23 cellular contexts compared by ENCODE assay signal in genomic region chr9:114039484-114039883, GRCh38. TPM values are rescaled to one million over a fixed set of nuclear protein-coding genes. Genes with fewer than 3 reads are reported as not detected.
"Had no signal": no experiment of that assay in that cellular context is flagged by ENCODE, and none has a peak within 500 bp of the region (broad histone marks: within the 10 kb centered on the region; RNA-seq: fewer than 3 reads in every experiment).

No MANE protein-coding gene starts in this region.

- H3K9me3 Mint-ChIP-seq: activated T-cell treated with anti-CD3 and anti-CD28 coated beads, Interleukin-2, amount 50 U/mL, for 4 hours; T-helper 1 cell treated with Interleukin-12 subunit alpha and Interleukin-12 subunit beta and Interleukin-4 antibody, amounts not matched to agents 30 μg/mL and 1 μg/mL, for 36 hours; WTC11 had no signal

- H3K9me3 ChIP-seq: upper lobe of right lung had no signal

- FAIRE-seq: endothelial cell of umbilical vein had no signal

- DNase-seq: activated CD4-positive, alpha-beta T cell treated with anti-CD3 and anti-CD28 coated beads, Interleukin-2, amount 50 U/mL, for 48 hours; activated naive CD4-positive, alpha-beta T cell treated with anti-CD3 and anti-CD28 coated beads, Interleukin-2, amount 50 U/mL, for 16 hours; activated T-cell treated with anti-CD3 and anti-CD28 coated beads, Interleukin-2, amount 50 U/mL, for 4 hours; anterior cingulate cortex; central memory CD4-positive, alpha-beta T cell; effector memory CD4-positive, alpha-beta T cell; foreskin melanocyte; hippocampal formation; left ventricle myocardium superior; nucleus accumbens; posterior cingulate gyrus; stimulated activated CD4-positive, alpha-beta T cell treated with anti-CD3 and anti-CD28 coated beads, Interleukin-4, amount 100 ng/mL, for 1 hour; stimulated activated naive CD4-positive, alpha-beta T cell treated with Interleukin-2 at 50 U/mL for 16 hours; T1000; upper lobe of right lung had no signal

- H3K4me3 Mint-ChIP-seq: activated T-cell treated with anti-CD3 and anti-CD28 coated beads, Interleukin-2, amount 50 U/mL, for 4 hours; brain; nephron; T-helper 1 cell treated with Interleukin-12 subunit alpha and Interleukin-12 subunit beta and Interleukin-4 antibody, amounts not matched to agents 30 μg/mL and 1 μg/mL, for 36 hours; WTC11 had no signal

- ATAC-seq: activated T-cell treated with anti-CD3 and anti-CD28 coated beads, Interleukin-2, amount 50 U/mL, for 4 hours; esophagus mucosa; left ventricle myocardium superior; upper lobe of right lung; WTC11 had no signal

- H3K4me1 ChIP-seq: upper lobe of right lung had no signal

- H3K27ac Mint-ChIP-seq: brain; nephron; T-helper 1 cell treated with Interleukin-12 subunit alpha and Interleukin-12 subunit beta and Interleukin-4 antibody, amounts not matched to agents 30 μg/mL and 1 μg/mL, for 36 hours; WTC11 had no signal

- H3K4me3 ChIP-seq: upper lobe of right lung had no signal

- H3K27me3 ChIP-seq: upper lobe of right lung had no signal

- H3K27ac ChIP-seq: upper lobe of right lung had no signal

RNA-seq across cellular contexts. Expression of gene AMBP, which starts 38.6 kb away (rescaled TPM):
- total RNA-seq: dermis microvascular lymphatic vessel endothelial cell, endothelial cell of umbilical vein, left ventricle myocardium superior had no signal
- polyA plus RNA-seq: endothelial cell of umbilical vein had no signal

RNA-seq across cellular contexts. Expression of gene KIF12, which starts 59.6 kb away (rescaled TPM):
- total RNA-seq: dermis microvascular lymphatic vessel endothelial cell, left ventricle myocardium superior, myocyte had no signal
